In genomic region chr16:67169642-67170167, GRCh38 we compare ENCODE assay signal across 7 cellular contexts.
DNase-seq lines count a peak whose midpoint lies in the region; ATAC-seq and TF ChIP-seq lines count a peak whose summit lies in the region.

No MANE protein-coding gene starts in this region.

- no peaks in the 10 kb centered on the region for H3K36me3 Mint-ChIP-seq in stimulated activated naive B cell treated with anti-CD40 and anti-IgM and Interleukin-4, amounts not matched to agents 10 μg/mL and 1 μg/mL and 100 μg/mL, for 72 hours

- H3K4me3 Mint-ChIP-seq in stimulated activated naive B cell treated with anti-CD40 and anti-IgM and Interleukin-4, amounts not matched to agents 10 μg/mL and 1 μg/mL and 100 μg/mL, for 72 hours: peak overlapping the region; percentile 77 to 86

- peak overlapping the region; percentile 76 for H3K27ac Mint-ChIP-seq in stimulated activated naive B cell treated with anti-CD40 and anti-IgM and Interleukin-4, amounts not matched to agents 10 μg/mL and 1 μg/mL and 100 μg/mL, for 72 hours

- H3K4me1 Mint-ChIP-seq in stimulated activated naive B cell treated with anti-CD40 and anti-IgM and Interleukin-4, amounts not matched to agents 10 μg/mL and 1 μg/mL and 100 μg/mL, for 72 hours: peaks cover 40 to 58% of the 10 kb centered on the region in 2 donors

- ATAC-seq in stimulated activated naive B cell treated with anti-CD40 and anti-IgM and Interleukin-4, amounts not matched to agents 10 μg/mL and 1 μg/mL and 100 μg/mL, for 72 hours (replicated peaks): peak in 1 of 2 donors; percentile 8
- ATAC-seq in GM19023 (IDR thresholded peaks at IDR 0.05; ENCODE audit: unreplicated experiment): no peak

- H3K4me3 ChIP-seq in GM12875 (ENCODE audit: low read depth, low read length): peak overlapping the region; percentile 38
- peak overlapping the region; percentile 35 for H3K4me3 ChIP-seq in astrocyte of the cerebellum (ENCODE audit: low read depth, low read length)

- H3K9me3 Mint-ChIP-seq in stimulated activated naive B cell treated with anti-CD40 and anti-IgM and Interleukin-4, amounts not matched to agents 10 μg/mL and 1 μg/mL and 100 μg/mL, for 72 hours: no peaks in the 10 kb centered on the region

- H3K27me3 Mint-ChIP-seq in stimulated activated naive B cell treated with anti-CD40 and anti-IgM and Interleukin-4, amounts not matched to agents 10 μg/mL and 1 μg/mL and 100 μg/mL, for 72 hours: peaks cover 82 to 95% of the 10 kb centered on the region in 2 donors

- TF ChIP-seq CTCF in GM12875 (IDR thresholded peaks at IDR 0.05; ENCODE audit: borderline replicate concordance, insufficient read depth, low read depth, low read length) (peak; percentile 67; the same call in 1 of the 2 replicates), astrocyte of the cerebellum (IDR thresholded peaks at IDR 0.05; ENCODE audit: low read depth, low read length, missing control alignments) (peak; percentile 65)

- DNase-seq in NCI-H1436 (lab: John Stamatoyannopoulos, UW) (peak; percentile 75), astrocyte of the cerebellum (ENCODE audit: low read depth) (no peak), iPS-NIHi7 (ENCODE audit: extremely low spot score) (peak; percentile 71), SIG-M5 treated with dmso at 0.1 percent for 504 hours (lab: John Stamatoyannopoulos, UW; ENCODE audit: unreplicated experiment) (no peak)
- DNase-seq in stimulated activated naive B cell treated with anti-CD40 and anti-IgM and Interleukin-4, amounts not matched to agents 10 μg/mL and 1 μg/mL and 100 μg/mL, for 72 hours: no peak

- in situ Hi-C loops in astrocyte of the cerebellum (cut with HindIII; ENCODE audit: low sequenced_read_pairs): no loop called here

Comparison
In these comparisons a context has a peak if more than half of its experiments do, and no peak if none do; other contexts are left out.
1. DNase-seq: peak in NCI-H1436 (single experiment) and iPS-NIHi7 (single experiment); none in astrocyte of the cerebellum (single experiment), stimulated activated naive B cell treated with anti-CD40 and anti-IgM and Interleukin-4, amounts not matched to agents 10 μg/mL and 1 μg/mL and 100 μg/mL, for 72 hours (single experiment) and SIG-M5 treated with dmso at 0.1 percent for 504 hours (single experiment).